In the genomic region with DNA sequence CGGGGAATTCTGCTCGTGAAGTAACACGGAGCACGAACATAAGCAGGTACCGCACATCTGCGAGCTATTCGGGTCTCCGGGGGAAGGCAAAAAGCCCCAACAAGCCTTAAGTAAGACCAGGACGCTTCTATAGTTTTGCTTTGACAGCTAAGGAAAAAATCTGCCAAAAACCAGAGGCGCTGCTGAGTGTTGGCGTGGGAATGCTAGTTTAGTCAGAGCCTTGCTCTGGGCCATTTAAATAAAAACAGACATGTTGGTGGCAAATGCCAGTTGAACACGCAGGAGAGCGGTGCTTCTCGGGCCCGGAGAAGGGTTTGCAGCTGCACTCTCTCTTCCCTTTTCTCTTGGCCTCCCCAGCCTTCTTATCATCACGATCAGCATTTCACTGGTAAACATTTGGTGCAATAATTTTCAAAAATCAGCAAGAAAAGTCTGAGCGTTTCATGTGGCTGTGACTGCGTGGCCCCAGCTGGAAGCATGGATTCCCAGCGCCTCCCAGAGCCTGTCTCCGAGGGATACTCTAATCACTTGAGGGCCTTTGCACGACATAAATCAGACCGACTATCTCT, we compare ENCODE assay signal across 9 cellular contexts. TPM values are rescaled to one million over a fixed set of nuclear protein-coding genes. Genes with fewer than 3 reads are reported as not detected.
DNase-seq lines count a peak whose midpoint lies in the region; ATAC-seq and TF ChIP-seq lines count a peak whose summit lies in the region.
"Had no signal": no experiment of that assay in that cellular context is flagged by ENCODE, and none has a peak within 500 bp of the region (broad histone marks: within the 10 kb centered on the region; RNA-seq: fewer than 3 reads in every experiment).

No MANE protein-coding gene starts in this region.

- 14% methylated on average over 9 of the region's 22 CpGs for WGBS in mammary epithelial cell (ENCODE audit: low coverage, missing lambda C conversion rate)

- DNase-seq in BJ (ENCODE audit: low read depth) (peak; percentile 87), mammary epithelial cell (peak; percentile 72), A673 (ENCODE audit: low spot score) (no peak), NCI-H774 (lab: John Stamatoyannopoulos, UW) (no peak)
- DNase-seq: endodermal cell had no signal

- no peak for ATAC-seq in HG02763 (IDR thresholded peaks at IDR 0.05; ENCODE audit: unreplicated experiment)
- ATAC-seq in HG02610 (IDR thresholded peaks at IDR 0.05; ENCODE audit: unreplicated experiment), result no peak

- no peaks in the 10 kb centered on the region for H3K27me3 ChIP-seq in BJ (ENCODE audit: control insufficient read depth, insufficient read depth, low read length)
- H3K27me3 ChIP-seq in mammary epithelial cell (ENCODE audit: insufficient read depth, low read length), result no peaks in the 10 kb centered on the region
- no peaks in the 10 kb centered on the region for H3K27me3 ChIP-seq in muscle layer of duodenum (ENCODE audit: low read depth, low read length)
- no peaks in the 10 kb centered on the region for H3K27me3 ChIP-seq in A673 (replicated peaks; ENCODE audit: insufficient read depth, low read depth, low read length, poor library complexity)

- TF ChIP-seq CTCF in BJ (IDR thresholded peaks at IDR 0.05; ENCODE audit: insufficient read depth, low read depth, low read length), result no peak
- no peak for TF ChIP-seq CTCF in mammary epithelial cell (conservative IDR thresholded peaks at IDR 0.05 in 1 of 2, IDR thresholded peaks at IDR 0.05 in 1 of 2; ENCODE audit: extremely low read depth in 1 of 2, insufficient read depth in 1 of 2, low read depth in 1 of 2, low read length in 2 of 2)
- TF ChIP-seq CTCF in A673 (conservative IDR thresholded peaks at IDR 0.05; ENCODE audit: low read depth, low read length), result no peak

- CTCF ChIA-PET in BJ (lab: Yijun Ruan, JAX) (interaction anchor here (0.9 kb wide), 1 partner anchor 73 kb away, joined by 4 read pairs; no protein-coding TSS in a partner anchor), mammary epithelial cell (lab: Charles Lee; ENCODE audit: low non-redundant PET) (no interaction called here), A673 (lab: Charles Lee) (no interaction called here)

- intact Hi-C loops in mammary epithelial cell (cut with micrococcal nuclease), result no loop called here
- intact Hi-C loops in A673 (cut with micrococcal nuclease; ENCODE audit: unreplicated experiment), result no loop called here

- peak overlapping the region; percentile 79 for H3K4me2 ChIP-seq in mammary epithelial cell (ENCODE audit: insufficient read depth, low read depth, low read length)

- peak overlapping the region; percentile 62 for H3K9ac ChIP-seq in mammary epithelial cell (ENCODE audit: insufficient read depth, low read length)

- H3K36me3 ChIP-seq in BJ (ENCODE audit: control insufficient read depth, insufficient read depth, low read length) (no peaks in the 10 kb centered on the region), KOPT-K1 (ENCODE audit: insufficient read depth, low read length) (no peaks in the 10 kb centered on the region), mammary epithelial cell (ENCODE audit: insufficient read depth, low read length) (no peaks in the 10 kb centered on the region), muscle layer of duodenum (ENCODE audit: control insufficient read depth in 1 of 2, insufficient read depth in 2 of 2, low read length in 2 of 2) (no peaks in the 10 kb centered on the region), A673 (ENCODE audit: insufficient read depth, low read length, poor library complexity, severe bottlenecking) (no peaks in the 10 kb centered on the region)

- BruUV-seq in mammary epithelial cell (replicated peaks; lab: Mats Ljungman, UMichigan), result no TSS peak
- BruUV-seq in A673 (replicated peaks; lab: Mats Ljungman, UMichigan), result no TSS peak

- POLR2A ChIA-PET in BJ (lab: Charles Lee), result no interaction called here
- POLR2A ChIA-PET in A673 (lab: Charles Lee; ENCODE audit: low non-redundant PET), result interaction anchor here (0.7 kb wide), 1 partner anchor 33 kb away, joined by 8 read pairs; no protein-coding TSS in a partner anchor

- no peaks in the 10 kb centered on the region for H3K9me3 ChIP-seq in KOPT-K1 (ENCODE audit: insufficient read depth, low read length, poor library complexity, severe bottlenecking)
- no peaks in the 10 kb centered on the region for H3K9me3 ChIP-seq in mammary epithelial cell (replicated peaks; ENCODE audit: insufficient read depth, low read length)
- no peaks in the 10 kb centered on the region for H3K9me3 ChIP-seq in muscle layer of duodenum (ENCODE audit: control insufficient read depth in 1 of 2, low read length in 2 of 2)
- H3K9me3 ChIP-seq in A673 (ENCODE audit: low read depth, low read length, poor library complexity, severe bottlenecking), result no peaks in the 10 kb centered on the region

- dilution Hi-C loops in mammary epithelial cell (cut with HindIII; ENCODE audit: low sequenced_read_pairs), result no loop called here

- H3K4me1 ChIP-seq in mammary epithelial cell (ENCODE audit: insufficient read depth, low read length), result peaks cover 39% of the 10 kb centered on the region
- peaks cover 10 to 64% of the 10 kb centered on the region in 2 donors for H3K4me1 ChIP-seq in muscle layer of duodenum (ENCODE audit: control insufficient read depth in 1 of 2, insufficient read depth in 2 of 2, low read length in 2 of 2)
- peaks cover 20% of the 10 kb centered on the region for H3K4me1 ChIP-seq in A673 (ENCODE audit: insufficient read depth, low read length, poor library complexity, severe bottlenecking)

- peaks cover 12% of the 10 kb centered on the region for H3K79me2 ChIP-seq in mammary epithelial cell (ENCODE audit: insufficient read depth, low read length)

- H3K27ac ChIP-seq in KOPT-K1 (ENCODE audit: low read depth, low read length, poor library complexity, severe bottlenecking), result peak overlapping the region; percentile 99
- peak overlapping the region; percentile 98 for H3K27ac ChIP-seq in mammary epithelial cell (ENCODE audit: insufficient read depth, low read depth, low read length)
- H3K27ac ChIP-seq in muscle layer of duodenum (ENCODE audit: low read length), result peak overlapping the region; percentile 69
- H3K27ac ChIP-seq in A673 (ENCODE audit: low read depth, low read length, poor library complexity, severe bottlenecking), result no peak overlapping the region

- H4K20me1 ChIP-seq in mammary epithelial cell (ENCODE audit: insufficient read depth, low read length), result no peaks in the 10 kb centered on the region

- in situ Hi-C loops in mammary epithelial cell (cut with MboI; ENCODE audit: low sequenced_read_pairs in 2 of 2), result no loop called here

- H2AFZ ChIP-seq in mammary epithelial cell (ENCODE audit: low read depth, low read length), result peak overlapping the region; percentile 19

- H3K4me3 ChIP-seq in BJ (ENCODE audit: low read depth, low read length) (no peak overlapping the region; the same call in 1 of the 2 replicates), mammary epithelial cell (replicated peaks in 1 of 3; ENCODE audit: insufficient read depth in 1 of 3, low read depth in 2 of 3, low read length in 3 of 3) (no peak overlapping the region), muscle layer of duodenum (ENCODE audit: low read depth in 1 of 2, low read length in 2 of 2) (peak overlapping the region in 1 of 2 donors; percentile 26), A673 (ENCODE audit: low read depth, low read length, poor library complexity, severe bottlenecking) (no peak overlapping the region)

RNA-seq across cellular contexts. Expression of a gene that starts 6.4 kb away (rescaled TPM):
- polyA plus RNA-seq in BJ (2011; rRNA removed), result 0.97 and 1.3 TPM in 2 replicates
- polyA minus RNA-seq in BJ (2011; rRNA and poly(A)+ RNA removed), result 2.6 and 5.7 TPM in 2 replicates
- 100 to 1,000 TPM; 170 to 189 TPM for total RNA-seq in mammary epithelial cell
- polyA plus RNA-seq in mammary epithelial cell, result 17.6 TPM
- polyA minus RNA-seq in mammary epithelial cell, result 39.0 TPM
- 37.2 and 50.2 TPM in 2 replicates for total RNA-seq in A673 (2021)

Comparison
In these comparisons a context has a peak if more than half of its experiments do, and no peak if none do; other contexts are left out.
1. DNase-seq: peak in BJ (single experiment) and mammary epithelial cell (single experiment); none in A673 (single experiment) and NCI-H774 (single experiment).